6 cellular contexts compared by ENCODE assay signal in genomic region chr9:74598874-74599273, GRCh38.
"Had no signal": no experiment of that assay in that cellular context is flagged by ENCODE, and none has a peak within 500 bp of the region (broad histone marks: within the 10 kb centered on the region; RNA-seq: fewer than 3 reads in every experiment).

No MANE protein-coding gene starts in this region.

- H3K27ac Mint-ChIP-seq: IgD-negative memory B cell had no signal

- ATAC-seq: HepG2, K562 had no signal

- H3K27ac ChIP-seq: HL-60 had no signal

- H3K4me3 Mint-ChIP-seq: IgD-negative memory B cell had no signal

- DNase-seq: IMR-90 had no signal

- H3K4me3 ChIP-seq: K562 had no signal

- H3K36me3 Mint-ChIP-seq: IgD-negative memory B cell had no signal

- FAIRE-seq: HepG2, HTR-8/SVneo, K562 had no signal
